Comparison of ENCODE assay signal across 9 cellular contexts in the genomic region with DNA sequence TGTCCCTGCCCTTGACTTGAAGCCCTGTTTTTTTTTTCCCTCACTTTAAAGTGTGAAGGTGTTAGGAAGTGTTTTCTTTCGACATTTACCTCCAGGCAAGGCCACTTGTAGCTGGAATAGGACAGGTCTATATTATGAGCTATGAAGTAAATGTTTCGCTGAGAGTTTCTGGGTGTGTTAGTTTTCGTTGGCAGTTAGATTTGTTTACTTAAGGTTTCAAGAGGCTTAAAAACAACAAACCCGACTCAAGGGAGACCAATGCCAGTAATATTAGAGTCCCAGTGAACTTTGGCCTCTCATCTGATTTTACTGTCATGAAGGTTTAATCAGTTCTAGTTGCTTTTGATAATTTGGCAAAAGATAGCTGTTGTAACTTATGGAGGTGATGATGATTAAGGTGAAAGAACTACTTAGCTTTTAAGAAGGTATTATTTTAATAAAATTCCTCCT. TPM values are rescaled to one million over a fixed set of nuclear protein-coding genes. Genes with fewer than 3 reads are reported as not detected.
DNase-seq lines count a peak whose midpoint lies in the region; ATAC-seq and TF ChIP-seq lines count a peak whose summit lies in the region.
"Had no signal": no experiment of that assay in that cellular context is flagged by ENCODE, and none has a peak within 500 bp of the region (broad histone marks: within the 10 kb centered on the region; RNA-seq: fewer than 3 reads in every experiment).

No MANE protein-coding gene starts in this region.

- in situ Hi-C loops in Caki2 (cut with HindIII; ENCODE audit: low pct_unique_long_range_greater_than_20kb, low sequenced_read_pairs), result no loop called here
- in situ Hi-C loops in T47D (cut with HindIII; ENCODE audit: low pct_unique_long_range_greater_than_20kb, low sequenced_read_pairs), result no loop called here

- DNase-seq in Caki2 (ENCODE audit: low read depth) (peak; percentile 90), NCI-H2107 (lab: John Stamatoyannopoulos, UW) (peak; percentile 13), T47D (ENCODE audit: low read depth in 1 of 2, low spot score in 1 of 2) (peak; percentile 31 to 70), foreskin keratinocyte (no peak), glomerular visceral epithelial cell (ENCODE audit: extremely low spot score) (no peak)
- DNase-seq: RPMI8226 had no signal

- H3K27me3 ChIP-seq in liver (ENCODE audit: control insufficient read depth in 4 of 4, insufficient read depth in 4 of 4, low read length in 3 of 4) (no peaks in the 10 kb centered on the region), foreskin keratinocyte (no peaks in the 10 kb centered on the region)

- peak overlapping the region; percentile 0 to 27 for H3K9ac ChIP-seq in liver (ENCODE audit: low read depth in 1 of 2, low read length in 2 of 2)

- TF ChIP-seq RAD21 in liver (IDR thresholded peaks at IDR 0.05), result peak in 1 of 2 donors; percentile 54

- ATAC-seq in HG02973 (IDR thresholded peaks at IDR 0.05; ENCODE audit: unreplicated experiment), result no peak
- ATAC-seq in foreskin keratinocyte, result no peak
- no peak for ATAC-seq in GM19397 (IDR thresholded peaks at IDR 0.05; ENCODE audit: unreplicated experiment)

- H3K27ac ChIP-seq in liver (ENCODE audit: low read depth in 1 of 2, low read length in 2 of 2) (peak overlapping the region; percentile 71 to 87), foreskin keratinocyte (no peak overlapping the region)

- TF ChIP-seq CTCF in liver (IDR thresholded peaks at IDR 0.05; ENCODE audit: low read depth, low read length, missing input control), result no peak
- TF ChIP-seq CTCF in foreskin keratinocyte (conservative IDR thresholded peaks at IDR 0.05), result no peak

- no peak overlapping the region for H3K4me3 ChIP-seq in liver (ENCODE audit: low read depth in 1 of 3, low read length in 3 of 3)

- 19% methylated on average over 4 of the region's 4 CpGs for WGBS in liver

- peaks cover 0 to 8% (median 0%) of the 10 kb centered on the region in 4 donors for H3K36me3 ChIP-seq in liver (ENCODE audit: control insufficient read depth in 4 of 4, insufficient read depth in 3 of 4, low read depth in 1 of 4, low read length in 3 of 4)

- H3K9me3 ChIP-seq in liver (ENCODE audit: control insufficient read depth in 4 of 4, low read length in 3 of 4), result no peaks in the 10 kb centered on the region

- H3K4me1 ChIP-seq in liver (ENCODE audit: control insufficient read depth in 4 of 4, insufficient read depth in 4 of 4, low read length in 3 of 4), result peaks cover 3 to 43% (median 34%) of the 10 kb centered on the region in 4 donors
- H3K4me1 ChIP-seq in foreskin keratinocyte, result peaks cover 17% of the 10 kb centered on the region

TF ChIP-seq in liver, 16 proteins besides CTCF, POLR2A, EP300 and RAD21:
- TF ChIP-seq GABPA (IDR thresholded peaks at IDR 0.05 in 1 of 2, conservative IDR thresholded peaks at IDR 0.05 in 1 of 2) (no peak), HNF4G (IDR thresholded peaks at IDR 0.05) (peak; percentile 48), EGR1 (IDR thresholded peaks at IDR 0.05; ENCODE audit: low read depth in 2 of 2) (no peak), TAF1 (conservative IDR thresholded peaks at IDR 0.05) (no peak), YY1 (IDR thresholded peaks at IDR 0.05) (peak; percentile 26), NR2F2 (IDR thresholded peaks at IDR 0.05) (peak; percentile 17), SP1 (IDR thresholded peaks at IDR 0.05) (peak; percentile 69), RXRA (IDR thresholded peaks at IDR 0.05) (peak; percentile 49 to 55), FOXA1 (IDR thresholded peaks at IDR 0.05) (no peak), HNF4A (conservative IDR thresholded peaks at IDR 0.05) (peak; percentile 72 to 84), FOXA2 (IDR thresholded peaks at IDR 0.05) (peak; percentile 59), JUND (IDR thresholded peaks at IDR 0.05) (peak; percentile 34 to 51)
- TF ChIP-seq, protein P1, sequence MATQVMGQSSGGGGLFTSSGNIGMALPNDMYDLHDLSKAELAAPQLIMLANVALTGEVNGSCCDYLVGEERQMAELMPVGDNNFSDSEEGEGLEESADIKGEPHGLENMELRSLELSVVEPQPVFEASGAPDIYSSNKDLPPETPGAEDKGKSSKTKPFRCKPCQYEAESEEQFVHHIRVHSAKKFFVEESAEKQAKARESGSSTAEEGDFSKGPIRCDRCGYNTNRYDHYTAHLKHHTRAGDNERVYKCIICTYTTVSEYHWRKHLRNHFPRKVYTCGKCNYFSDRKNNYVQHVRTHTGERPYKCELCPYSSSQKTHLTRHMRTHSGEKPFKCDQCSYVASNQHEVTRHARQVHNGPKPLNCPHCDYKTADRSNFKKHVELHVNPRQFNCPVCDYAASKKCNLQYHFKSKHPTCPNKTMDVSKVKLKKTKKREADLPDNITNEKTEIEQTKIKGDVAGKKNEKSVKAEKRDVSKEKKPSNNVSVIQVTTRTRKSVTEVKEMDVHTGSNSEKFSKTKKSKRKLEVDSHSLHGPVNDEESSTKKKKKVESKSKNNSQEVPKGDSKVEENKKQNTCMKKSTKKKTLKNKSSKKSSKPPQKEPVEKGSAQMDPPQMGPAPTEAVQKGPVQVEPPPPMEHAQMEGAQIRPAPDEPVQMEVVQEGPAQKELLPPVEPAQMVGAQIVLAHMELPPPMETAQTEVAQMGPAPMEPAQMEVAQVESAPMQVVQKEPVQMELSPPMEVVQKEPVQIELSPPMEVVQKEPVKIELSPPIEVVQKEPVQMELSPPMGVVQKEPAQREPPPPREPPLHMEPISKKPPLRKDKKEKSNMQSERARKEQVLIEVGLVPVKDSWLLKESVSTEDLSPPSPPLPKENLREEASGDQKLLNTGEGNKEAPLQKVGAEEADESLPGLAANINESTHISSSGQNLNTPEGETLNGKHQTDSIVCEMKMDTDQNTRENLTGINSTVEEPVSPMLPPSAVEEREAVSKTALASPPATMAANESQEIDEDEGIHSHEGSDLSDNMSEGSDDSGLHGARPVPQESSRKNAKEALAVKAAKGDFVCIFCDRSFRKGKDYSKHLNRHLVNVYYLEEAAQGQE (IDR thresholded peaks at IDR 0.05), result peak; percentile 48
- TF ChIP-seq, protein P2, sequence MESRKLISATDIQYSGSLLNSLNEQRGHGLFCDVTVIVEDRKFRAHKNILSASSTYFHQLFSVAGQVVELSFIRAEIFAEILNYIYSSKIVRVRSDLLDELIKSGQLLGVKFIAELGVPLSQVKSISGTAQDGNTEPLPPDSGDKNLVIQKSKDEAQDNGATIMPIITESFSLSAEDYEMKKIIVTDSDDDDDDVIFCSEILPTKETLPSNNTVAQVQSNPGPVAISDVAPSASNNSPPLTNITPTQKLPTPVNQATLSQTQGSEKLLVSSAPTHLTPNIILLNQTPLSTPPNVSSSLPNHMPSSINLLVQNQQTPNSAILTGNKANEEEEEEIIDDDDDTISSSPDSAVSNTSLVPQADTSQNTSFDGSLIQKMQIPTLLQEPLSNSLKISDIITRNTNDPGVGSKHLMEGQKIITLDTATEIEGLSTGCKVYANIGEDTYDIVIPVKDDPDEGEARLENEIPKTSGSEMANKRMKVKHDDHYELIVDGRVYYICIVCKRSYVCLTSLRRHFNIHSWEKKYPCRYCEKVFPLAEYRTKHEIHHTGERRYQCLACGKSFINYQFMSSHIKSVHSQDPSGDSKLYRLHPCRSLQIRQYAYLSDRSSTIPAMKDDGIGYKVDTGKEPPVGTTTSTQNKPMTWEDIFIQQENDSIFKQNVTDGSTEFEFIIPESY (IDR thresholded peaks at IDR 0.05), result peak; percentile 28
- TF ChIP-seq, protein P3, sequence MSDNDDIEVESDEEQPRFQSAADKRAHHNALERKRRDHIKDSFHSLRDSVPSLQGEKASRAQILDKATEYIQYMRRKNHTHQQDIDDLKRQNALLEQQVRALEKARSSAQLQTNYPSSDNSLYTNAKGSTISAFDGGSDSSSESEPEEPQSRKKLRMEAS (IDR thresholded peaks at IDR 0.05), result no peak
- TF ChIP-seq, protein P4, sequence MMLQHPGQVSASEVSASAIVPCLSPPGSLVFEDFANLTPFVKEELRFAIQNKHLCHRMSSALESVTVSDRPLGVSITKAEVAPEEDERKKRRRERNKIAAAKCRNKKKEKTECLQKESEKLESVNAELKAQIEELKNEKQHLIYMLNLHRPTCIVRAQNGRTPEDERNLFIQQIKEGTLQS (IDR thresholded peaks at IDR 0.05), result no peak

RNA-seq across cellular contexts. Expression of a gene that starts 25.2 kb away (rescaled TPM):
- 1.3 TPM in 1 of 2 replicates, not detected in the other for total RNA-seq in Caki2 (2014; rRNA removed; shearing (Covaris generic); ENCODE audit: low replicate concordance)
- 10 to 100 TPM; 25.9 to 53.9 TPM for total RNA-seq in liver
- 10 to 100 TPM in 1 of 2 donors, 1 to 10 TPM in 1; 9.9 to 12.2 TPM for polyA plus RNA-seq in liver
- 4.0 and 4.1 TPM in 2 replicates for total RNA-seq in foreskin keratinocyte
- polyA plus RNA-seq in foreskin keratinocyte, result 0.73 and 0.78 TPM in 2 replicates

RNA-seq across cellular contexts. Expression of a gene that starts 42.2 kb away (rescaled TPM):
- total RNA-seq in Caki2 (2014; rRNA removed; shearing (Covaris generic); ENCODE audit: low replicate concordance), result 21.9 and 26.0 TPM in 2 replicates
- total RNA-seq in liver (10 to 100 TPM; 25.3 to 38.4 TPM), foreskin keratinocyte (29.0 and 30.6 TPM in 2 replicates)
- polyA plus RNA-seq in liver (10 to 100 TPM in 1 of 2 donors, 1 to 10 TPM in 1; 8.7 to 13.8 TPM), foreskin keratinocyte (13.8 and 15.4 TPM in 2 replicates)

Comparison
In these comparisons a context has a peak if more than half of its experiments do, and no peak if none do; other contexts are left out.
1. DNase-seq: peak in Caki2 (single experiment), NCI-H2107 (single experiment) and T47D (2 of 2); none in foreskin keratinocyte (0 of 2) and glomerular visceral epithelial cell (single experiment).